Comparison of ENCODE assay signal across 8 cellular contexts in the genomic region with DNA sequence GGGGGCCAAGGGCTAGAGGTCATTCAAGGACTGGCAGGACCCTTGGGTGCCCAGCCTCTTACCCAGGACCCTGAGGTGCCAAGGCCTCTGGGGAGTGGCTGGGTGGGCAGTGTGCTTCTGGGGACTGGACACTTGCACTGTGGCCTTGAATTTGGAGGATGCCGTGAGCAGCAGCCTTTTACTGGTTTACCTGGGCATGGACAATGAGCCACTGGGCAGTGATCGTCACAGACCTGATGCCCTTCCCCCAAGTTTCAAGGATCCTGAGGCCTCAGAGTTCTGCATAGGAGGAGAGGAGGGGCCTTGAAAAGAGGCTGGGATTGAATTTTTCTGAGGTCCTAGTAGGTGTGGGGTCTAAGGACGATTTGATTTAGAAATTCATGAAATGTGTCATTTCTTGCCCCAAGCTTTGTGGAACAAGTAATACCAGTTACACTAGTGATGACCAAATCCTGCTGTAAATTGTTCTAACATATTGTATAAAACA.
DNase-seq lines count a peak whose midpoint lies in the region; ATAC-seq and TF ChIP-seq lines count a peak whose summit lies in the region.

No MANE protein-coding gene starts in this region.

- H3K4me1 ChIP-seq in cardiac muscle cell (ENCODE audit: low read depth) (peaks cover 63% of the 10 kb centered on the region), mesodermal cell (ENCODE audit: control insufficient read depth, insufficient read depth, low read length, poor library complexity, severe bottlenecking) (peaks cover 48% of the 10 kb centered on the region), uterus (peaks cover 3 to 15% of the 10 kb centered on the region in 2 donors), BE2C (peaks cover 32% of the 10 kb centered on the region)

- H3K9me3 ChIP-seq in cardiac muscle cell (ENCODE audit: low read depth), result no peaks in the 10 kb centered on the region
- no peaks in the 10 kb centered on the region for H3K9me3 ChIP-seq in mesodermal cell (ENCODE audit: control insufficient read depth, low read length)
- H3K9me3 ChIP-seq in uterus, result no peaks in the 10 kb centered on the region
- no peaks in the 10 kb centered on the region for H3K9me3 ChIP-seq in BE2C

- ATAC-seq in Right ventricle myocardium inferior, result no peak

- 59 to 70% methylated on average over 3 of the region's 3 CpGs for WGBS in mesodermal cell (ENCODE audit: insufficient coverage in 2 of 2), 2 experiments

- peak overlapping the region; percentile 24 for H3K4me3 Mint-ChIP-seq in chondrocyte (ENCODE audit: unreplicated experiment)

- H3K36me3 ChIP-seq in cardiac muscle cell (no peaks in the 10 kb centered on the region), mesodermal cell (ENCODE audit: control insufficient read depth, insufficient read depth, low read length) (no peaks in the 10 kb centered on the region), uterus (no peaks in the 10 kb centered on the region), BE2C (no peaks in the 10 kb centered on the region)

- H3K4me1 Mint-ChIP-seq in chondrocyte (ENCODE audit: low read depth), result peaks cover 76% of the 10 kb centered on the region

- no peaks in the 10 kb centered on the region for H3K27me3 ChIP-seq in cardiac muscle cell
- H3K27me3 ChIP-seq in uterus, result no peaks in the 10 kb centered on the region
- H3K27me3 ChIP-seq in BE2C, result no peaks in the 10 kb centered on the region

- no peaks in the 10 kb centered on the region for H3K27me3 Mint-ChIP-seq in chondrocyte (ENCODE audit: low read depth)

- peaks cover 4% of the 10 kb centered on the region for H3K9me3 Mint-ChIP-seq in chondrocyte (ENCODE audit: low read depth)

- no peak overlapping the region for H3K4me3 ChIP-seq in cardiac muscle cell
- H3K4me3 ChIP-seq in mesodermal cell (ENCODE audit: extremely low read depth, insufficient read depth, low read length, poor library complexity, severe bottlenecking), result peak overlapping the region; percentile 6
- no peak overlapping the region for H3K4me3 ChIP-seq in uterus
- H3K4me3 ChIP-seq in BE2C (ENCODE audit: low read depth, low read length), result no peak overlapping the region

- TF ChIP-seq POLR2A in uterus (IDR thresholded peaks at IDR 0.05), result no peak

- H3K27ac ChIP-seq in cardiac muscle cell (peak overlapping the region; percentile 64), mesodermal cell (ENCODE audit: low read depth, low read length, severe bottlenecking) (peak overlapping the region; percentile 100), uterus (peak overlapping the region; percentile 70 to 77)

- peak overlapping the region; percentile 99 for H3K27ac Mint-ChIP-seq in chondrocyte (ENCODE audit: unreplicated experiment)

- DNase-seq in cardiac muscle cell (ENCODE audit: low read depth in 1 of 2, low spot score in 1 of 2), result no peak
- no peak for DNase-seq in Right ventricle myocardium inferior (ENCODE audit: missing footprints)
- no peak for DNase-seq in chondrocyte (ENCODE audit: low spot score)
- DNase-seq in uterus, result no peak
- DNase-seq in BE2C, result no peak
- no peak for DNase-seq in NCI-H1105 treated with DMSO at 0.1 percent for 48 hours (lab: John Stamatoyannopoulos, UW)
- DNase-seq in posterior vena cava (ENCODE audit: low spot score), result no peak

- no peaks in the 10 kb centered on the region for H3K36me3 Mint-ChIP-seq in chondrocyte (ENCODE audit: low read depth)

- intact Hi-C loops in Right ventricle myocardium inferior (cut with DNase I), result loop anchor here (2.0 to 5.0 kb wide), 4 partner anchors 18 to 114 kb away; no protein-coding TSS in a partner anchor
- intact Hi-C loops in uterus (cut with DNase I; ENCODE audit: low total_unique reads), result no loop called here
- intact Hi-C loops in posterior vena cava (cut with DNase I), result no loop called here

- TF ChIP-seq CTCF in cardiac muscle cell (IDR thresholded peaks at IDR 0.05; ENCODE audit: low read depth, low read length) (no peak), chondrocyte (IDR thresholded peaks at IDR 0.05) (no peak), uterus (IDR thresholded peaks at IDR 0.05) (no peak), BE2C (IDR thresholded peaks at IDR 0.05; ENCODE audit: low read depth, low read length) (no peak)
